ENCODE assay signal across 26 cellular contexts in the genomic region with DNA sequence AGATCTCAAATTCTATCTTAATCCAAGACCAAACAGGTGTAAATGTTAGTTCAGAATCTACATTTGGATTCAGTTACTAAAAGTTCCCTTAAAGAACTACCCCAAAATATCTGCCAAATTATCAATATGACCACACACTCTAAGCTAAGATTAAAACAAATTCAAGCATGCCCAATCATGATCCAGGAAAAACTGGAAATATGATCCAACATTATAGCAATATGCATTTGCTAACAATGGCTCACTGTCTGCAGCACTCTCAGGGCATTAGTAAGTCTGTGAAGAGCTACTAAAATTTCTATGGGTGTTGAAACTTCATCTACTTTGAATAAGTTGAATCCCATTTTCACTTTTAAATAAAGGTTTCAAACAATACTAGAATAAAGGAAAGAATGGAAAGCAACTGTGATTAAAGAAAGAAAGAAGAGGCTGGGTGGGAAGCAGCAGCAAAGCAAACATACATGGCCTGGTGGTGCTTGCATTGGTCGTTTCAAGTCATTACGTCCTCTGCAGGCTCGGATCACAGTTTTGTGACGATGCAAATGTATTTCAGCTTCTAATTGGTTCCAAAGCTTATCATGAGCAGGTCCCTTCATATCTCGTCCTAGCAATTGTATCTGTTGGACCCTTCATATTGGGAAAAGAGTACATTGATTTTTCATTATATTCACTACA.
"Had no signal": no experiment of that assay in that cellular context is flagged by ENCODE, and none has a peak within 500 bp of the region (broad histone marks: within the 10 kb centered on the region; RNA-seq: fewer than 3 reads in every experiment).

No MANE protein-coding gene starts in this region.

- H3K4me3 Mint-ChIP-seq: activated CD4-positive, alpha-beta T cell treated with anti-CD3 and anti-CD28 coated beads, Interleukin-2, amount 10 ng/mL, durations not matched to agents 24 days and 14 days; activated CD8-positive, alpha-beta memory T cell treated with anti-CD3 and anti-CD28 coated beads, Interleukin-2, amount 10 ng/mL, durations not matched to agents 7 days and 5 days; activated naive CD4-positive, alpha-beta T cell treated with anti-CD3 and anti-CD28 coated beads, Interleukin-2, amount 50 U/mL, for 24 hours; activated T-cell treated with anti-CD3 and anti-CD28 coated beads, Interleukin-2, amount 50 U/mL, for 24 hours; activated T-helper 1 cell treated with anti-CD3 and anti-CD28 coated beads, Interleukin-12 subunit alpha, Interleukin-12 subunit beta, Interleukin-2, Interleukin-4 antibody, amounts not matched to agents 30 ng/mL and 10 ng/mL and 1 ng/mL, durations not matched to agents 14 hours and 24 hours and 36 hours; WTC11 had no signal

- H3K4me1 Mint-ChIP-seq: WTC11 had no signal

- H3K4me3 ChIP-seq: breast epithelium had no signal

- H3K27me3 Mint-ChIP-seq: activated CD4-positive, alpha-beta T cell treated with anti-CD3 and anti-CD28 coated beads, Interleukin-2, amount 10 ng/mL, durations not matched to agents 24 days and 14 days; activated CD8-positive, alpha-beta memory T cell treated with anti-CD3 and anti-CD28 coated beads, Interleukin-2, amount 10 ng/mL, durations not matched to agents 7 days and 5 days; activated naive CD4-positive, alpha-beta T cell treated with anti-CD3 and anti-CD28 coated beads, Interleukin-2, amount 50 U/mL, for 24 hours; activated T-cell treated with anti-CD3 and anti-CD28 coated beads, Interleukin-2, amount 50 U/mL, for 24 hours had no signal

- H3K27ac ChIP-seq: breast epithelium had no signal

- H3K27ac Mint-ChIP-seq: activated CD4-positive, alpha-beta T cell treated with anti-CD3 and anti-CD28 coated beads, Interleukin-2, amount 10 ng/mL, durations not matched to agents 24 days and 14 days; activated CD8-positive, alpha-beta memory T cell treated with anti-CD3 and anti-CD28 coated beads, Interleukin-2, amount 10 ng/mL, durations not matched to agents 7 days and 5 days; activated T-cell treated with anti-CD3 and anti-CD28 coated beads, Interleukin-2, amount 50 U/mL, for 24 hours; activated T-helper 1 cell treated with anti-CD3 and anti-CD28 coated beads, Interleukin-12 subunit alpha, Interleukin-12 subunit beta, Interleukin-2, Interleukin-4 antibody, amounts not matched to agents 30 ng/mL and 10 ng/mL and 1 ng/mL, durations not matched to agents 14 hours and 24 hours and 36 hours; WTC11 had no signal

- H3K27me3 ChIP-seq: breast epithelium had no signal

- ATAC-seq: activated CD8-positive, alpha-beta memory T cell treated with anti-CD3 and anti-CD28 coated beads, Interleukin-2, amount 10 ng/mL, durations not matched to agents 7 days and 5 days; Right ventricle myocardium inferior; WTC11 had no signal

- DNase-seq: activated CD4-positive, alpha-beta T cell treated with anti-CD3 and anti-CD28 coated beads for 1 hour; activated CD4-positive, alpha-beta T cell treated with anti-CD3 and anti-CD28 coated beads, Interleukin-2, amount 10 ng/mL, durations not matched to agents 24 days and 14 days; activated CD4-positive, alpha-beta T cell treated with anti-CD3 and anti-CD28 coated beads, Interleukin-2, amount 50 U/mL, for 48 hours; activated CD8-positive, alpha-beta memory T cell treated with anti-CD3 and anti-CD28 coated beads, Interleukin-2, amount 10 ng/mL, durations not matched to agents 7 days and 5 days; activated effector memory CD4-positive, alpha-beta T cell treated with Interleukin-2 at 50 U/mL for 16 hours; activated naive CD4-positive, alpha-beta T cell; activated T-cell treated with anti-CD3 and anti-CD28 coated beads, Interleukin-2, amount 50 U/mL, for 24 hours; aorta; central memory CD4-positive, alpha-beta T cell; Karpas-422; NCI-H1417 treated with DMSO at 0.1 percent for 48 hours; NCI-H1694; NCI-H2029; NCI-H2171; NCI-H2227 treated with DMSO at 0.1 percent for 48 hours; NCI-H446 treated with DMSO at 0.1 percent for 48 hours; NCI-H524 treated with DMSO at 0.1 percent for 48 hours; NCI-H82; RPMI8226; SK-N-SH; T-helper 1 cell had no signal

- H3K4me1 ChIP-seq: breast epithelium had no signal

- H3K9me3 Mint-ChIP-seq: activated CD4-positive, alpha-beta T cell treated with anti-CD3 and anti-CD28 coated beads, Interleukin-2, amount 10 ng/mL, durations not matched to agents 24 days and 14 days; activated naive CD4-positive, alpha-beta T cell treated with anti-CD3 and anti-CD28 coated beads, Interleukin-2, amount 50 U/mL, for 24 hours; activated T-cell treated with anti-CD3 and anti-CD28 coated beads, Interleukin-2, amount 50 U/mL, for 24 hours; activated T-helper 1 cell treated with anti-CD3 and anti-CD28 coated beads, Interleukin-12 subunit alpha, Interleukin-12 subunit beta, Interleukin-2, Interleukin-4 antibody, amounts not matched to agents 30 ng/mL and 10 ng/mL and 1 ng/mL, durations not matched to agents 14 hours and 24 hours and 36 hours; WTC11 had no signal

- H3K9me3 ChIP-seq: breast epithelium, SK-N-SH had no signal
